In genomic region chrX:112760697-112761096, GRCh38 we compare ENCODE assay signal across 10 cellular contexts.
DNase-seq lines count a peak whose midpoint lies in the region; ATAC-seq and TF ChIP-seq lines count a peak whose summit lies in the region.
"Had no signal": no experiment of that assay in that cellular context is flagged by ENCODE, and none has a peak within 500 bp of the region (broad histone marks: within the 10 kb centered on the region; RNA-seq: fewer than 3 reads in every experiment).

No MANE protein-coding gene starts in this region.

- H3K27ac ChIP-seq in thyroid gland: no peak overlapping the region

- H3K36me3 ChIP-seq in thyroid gland: no peaks in the 10 kb centered on the region

- no peaks in the 10 kb centered on the region for H3K27me3 ChIP-seq in thyroid gland

- no peaks in the 10 kb centered on the region for H3K9me3 ChIP-seq in thyroid gland

- TF ChIP-seq CTCF in AG10803 (conservative IDR thresholded peaks at IDR 0.05; ENCODE audit: low read length) (peak; percentile 35), thyroid gland (IDR thresholded peaks at IDR 0.05) (peak in 2 of 6 experiments; percentile 5 to 13)

- peak; percentile 51 for ATAC-seq in GM19452 (IDR thresholded peaks at IDR 0.05; ENCODE audit: unreplicated experiment)
- ATAC-seq in HG03064 (IDR thresholded peaks at IDR 0.05; ENCODE audit: low read depth, unreplicated experiment): peak; percentile 40
- ATAC-seq: Panc1 had no signal

- TF ChIP-seq POLR2A in thyroid gland (IDR thresholded peaks at IDR 0.05): no peak

- no peak overlapping the region for H3K4me3 ChIP-seq in AG10803 (ENCODE audit: low read length)
- H3K4me3 ChIP-seq in thyroid gland (replicated peaks in 1 of 3): no peak overlapping the region

- H3K4me1 ChIP-seq in thyroid gland: no peaks in the 10 kb centered on the region

- DNase-seq in AG10803 (ENCODE audit: low read depth) (peak; percentile 37), astrocyte of the hippocampus (ENCODE audit: low read depth, low spot score) (peak; percentile 14), ureter (ENCODE audit: low spot score) (no peak), thyroid gland (no peak), NCI-H1694 (lab: John Stamatoyannopoulos, UW) (no peak)
- no peak for DNase-seq in activated effector memory CD4-positive, alpha-beta T cell treated with anti-CD3 and anti-CD28 coated beads, Interleukin-2, amount 50 U/mL, for 16 hours
- DNase-seq: activated CD4-positive, alpha-beta memory T cell treated with anti-CD3 and anti-CD28 coated beads, Interleukin-2, amount 10 ng/mL, durations not matched to agents 7 days and 5 days had no signal

- intact Hi-C loops in thyroid gland (cut with DNase I): no loop called here

- WGBS in thyroid gland, 2 donors: 22 to 44% methylated on average over 1 to 2 of the region's 2 CpGs

Comparison
In these comparisons a context has a peak if more than half of its experiments do, and no peak if none do; other contexts are left out.
1. DNase-seq: peak in AG10803 (single experiment) and astrocyte of the hippocampus (single experiment); none in ureter (single experiment), thyroid gland (0 of 2), activated effector memory CD4-positive, alpha-beta T cell treated with anti-CD3 and anti-CD28 coated beads, Interleukin-2, amount 50 U/mL, for 16 hours (single experiment) and NCI-H1694 (single experiment).